In genomic region chrX:106874075-106874474, GRCh38 we compare ENCODE assay signal across 9 cellular contexts. TPM values are rescaled to one million over a fixed set of nuclear protein-coding genes. Genes with fewer than 3 reads are reported as not detected.
DNase-seq lines count a peak whose midpoint lies in the region; ATAC-seq, FAIRE-seq and TF ChIP-seq lines count a peak whose summit lies in the region.
"Had no signal": no experiment of that assay in that cellular context is flagged by ENCODE, and none has a peak within 500 bp of the region (broad histone marks: within the 10 kb centered on the region; RNA-seq: fewer than 3 reads in every experiment).

No MANE protein-coding gene starts in this region.

- no peak overlapping the region for H3K27ac ChIP-seq in liver (ENCODE audit: low read depth in 1 of 2, low read length in 2 of 2)

- FAIRE-seq in D721Med (lab: Jason Lieb, UNC), result peak; percentile 80

- no peaks in the 10 kb centered on the region for H3K4me1 ChIP-seq in liver (ENCODE audit: control insufficient read depth in 4 of 4, insufficient read depth in 4 of 4, low read length in 3 of 4)

- H3K9ac ChIP-seq in liver (ENCODE audit: low read depth in 1 of 2, low read length in 2 of 2), result no peak overlapping the region

- ATAC-seq in GM18907 (IDR thresholded peaks at IDR 0.05; ENCODE audit: unreplicated experiment) (no peak), HG02588 (IDR thresholded peaks at IDR 0.05; ENCODE audit: unreplicated experiment) (no peak), GM21786 (IDR thresholded peaks at IDR 0.05; ENCODE audit: unreplicated experiment) (no peak)

- peaks cover 0 to 2% (median 0%) of the 10 kb centered on the region in 4 donors for H3K27me3 ChIP-seq in liver (ENCODE audit: control insufficient read depth in 4 of 4, insufficient read depth in 4 of 4, low read length in 3 of 4)

- peaks cover 0 to 4% (median under 1%) of the 10 kb centered on the region in 4 donors for H3K36me3 ChIP-seq in liver (ENCODE audit: control insufficient read depth in 4 of 4, insufficient read depth in 3 of 4, low read depth in 1 of 4, low read length in 3 of 4)

- TF ChIP-seq CTCF in D721Med (IDR thresholded peaks at IDR 0.05; ENCODE audit: insufficient read depth, missing control alignments) (peak; percentile 43), HFF-Myc (IDR thresholded peaks at IDR 0.05; ENCODE audit: low read depth, low read length, missing control alignments) (peak; percentile 25), liver (IDR thresholded peaks at IDR 0.05; ENCODE audit: low read depth, low read length, missing input control) (peak; percentile 62)

- WGBS in liver, result 65% methylated on average over 2 of the region's 2 CpGs

- H3K9me3 ChIP-seq in liver (ENCODE audit: control insufficient read depth in 4 of 4, low read length in 3 of 4), result no peaks in the 10 kb centered on the region

- peak; percentile 63 to 80 for TF ChIP-seq RAD21 in liver (IDR thresholded peaks at IDR 0.05)

- H3K4me3 ChIP-seq in HFF-Myc (replicated peaks; ENCODE audit: low read depth, low read length), result no peak overlapping the region
- H3K4me3 ChIP-seq in liver (ENCODE audit: low read depth in 1 of 3, low read length in 3 of 3), result no peak overlapping the region

- no peak for DNase-seq in D721Med (ENCODE audit: insufficient read length, low spot score)
- peak; percentile 2 for DNase-seq in HFF-Myc (ENCODE audit: extremely low read depth, low read depth)
- DNase-seq in amniotic stem cell (lab: John Stamatoyannopoulos, UW), result peak; percentile 54
- DNase-seq in activated CD8-positive, alpha-beta memory T cell treated with anti-CD3 and anti-CD28 coated beads, Interleukin-2, amount 50 U/mL, for 4 hours, result no peak

TF ChIP-seq in liver, 16 proteins besides CTCF, POLR2A, EP300 and RAD21:
- TF ChIP-seq JUND (IDR thresholded peaks at IDR 0.05) (no peak), YY1 (IDR thresholded peaks at IDR 0.05) (no peak), MAX (IDR thresholded peaks at IDR 0.05) (no peak), REST (IDR thresholded peaks at IDR 0.05) (no peak), SP1 (IDR thresholded peaks at IDR 0.05) (no peak), ZBTB33 (IDR thresholded peaks at IDR 0.05) (no peak), HNF4A (conservative IDR thresholded peaks at IDR 0.05) (no peak), FOXA2 (IDR thresholded peaks at IDR 0.05) (no peak), FOXA1 (IDR thresholded peaks at IDR 0.05) (no peak), GABPA (IDR thresholded peaks at IDR 0.05 in 1 of 2, conservative IDR thresholded peaks at IDR 0.05 in 1 of 2) (no peak), EGR1 (IDR thresholded peaks at IDR 0.05; ENCODE audit: low read depth in 2 of 2) (no peak), RXRA (IDR thresholded peaks at IDR 0.05) (no peak), ATF3 (IDR thresholded peaks at IDR 0.05) (no peak), HNF4G (IDR thresholded peaks at IDR 0.05) (no peak), TAF1 (conservative IDR thresholded peaks at IDR 0.05) (no peak), NR2F2 (IDR thresholded peaks at IDR 0.05) (no peak)

RNA-seq across cellular contexts. Expression of gene RIPPLY1, which starts 29.1 kb away (rescaled TPM):
- total RNA-seq in liver, result 1 to 10 TPM in 1 of 2 donors, not detected in 1; 1.2 TPM
- 1 to 10 TPM; 3.0 TPM for polyA plus RNA-seq in liver
- total RNA-seq: mononuclear cell had no signal

RNA-seq across cellular contexts. Expression of gene CLDN2, which starts 46.1 kb away (rescaled TPM):
- total RNA-seq in liver, result 10 to 100 TPM in 1 of 2 donors, under 1 TPM in 1; 0.37 to 19.7 TPM
- polyA plus RNA-seq in liver, result 10 to 100 TPM; 21.7 to 25.5 TPM
- total RNA-seq: mononuclear cell had no signal

Comparison
In these comparisons a context has a peak if more than half of its experiments do, and no peak if none do; other contexts are left out.
1. DNase-seq: peak in HFF-Myc (single experiment) and amniotic stem cell (single experiment); none in D721Med (single experiment) and activated CD8-positive, alpha-beta memory T cell treated with anti-CD3 and anti-CD28 coated beads, Interleukin-2, amount 50 U/mL, for 4 hours (single experiment).
2. Peak in every context shown above with its lines, with median percentiles within 50 percentile points of each other: CTCF ChIP-seq.